10 cellular contexts compared by ENCODE assay signal in the genomic region with DNA sequence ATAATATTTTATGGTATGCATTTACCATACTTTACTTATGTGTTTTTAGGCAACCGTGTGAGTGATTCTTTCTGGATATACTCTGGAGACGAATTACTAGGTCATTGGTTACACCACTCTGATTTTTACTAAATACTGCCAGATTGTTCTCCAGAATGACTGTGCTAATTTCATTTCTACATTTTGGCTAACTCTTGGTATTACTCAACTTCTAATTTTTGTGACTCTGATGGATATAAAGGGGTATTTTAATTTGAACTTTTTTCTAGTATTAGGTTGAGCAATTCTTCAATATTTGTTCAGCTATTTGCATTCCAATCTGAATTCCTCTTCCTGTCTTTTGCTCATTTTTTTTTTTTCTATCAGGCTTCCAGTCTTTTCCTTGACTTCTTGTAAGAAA.
DNase-seq lines count a peak whose midpoint lies in the region; ATAC-seq and TF ChIP-seq lines count a peak whose summit lies in the region.
"Had no signal": no experiment of that assay in that cellular context is flagged by ENCODE, and none has a peak within 500 bp of the region (broad histone marks: within the 10 kb centered on the region; RNA-seq: fewer than 3 reads in every experiment).

No MANE protein-coding gene starts in this region.

- no peak for TF ChIP-seq POLR2A in HCT116 (IDR thresholded peaks at IDR 0.05; ENCODE audit: borderline replicate concordance, extremely low read depth, insufficient read depth, insufficient read length)

- no peak for DNase-seq in HCT116 (ENCODE audit: low read depth, low spot score)
- peak; percentile 61 for DNase-seq in MV-4-11 (lab: John Stamatoyannopoulos, UW)
- no peak for DNase-seq in DMS 273 (lab: John Stamatoyannopoulos, UW; ENCODE audit: unreplicated experiment)
- no peak for DNase-seq in NCI-H82 (lab: John Stamatoyannopoulos, UW)
- no peak for DNase-seq in 8988T
- DNase-seq in stimulated activated CD4-positive, alpha-beta T cell treated with anti-CD3 and anti-CD28 coated beads, Interleukin-2, amount 100 ng/mL, for 24 hours, result no peak

- H4K20me1 ChIP-seq in HCT116 (ENCODE audit: insufficient read depth), result no peaks in the 10 kb centered on the region

- H3K27ac ChIP-seq in HCT116 (ENCODE audit: low read depth, low read length), result no peak overlapping the region
- H3K27ac ChIP-seq: skin epidermis, vagina had no signal

- CTCF ChIA-PET in HCT116 (lab: Charles Lee), result no interaction called here

- peak overlapping the region; percentile 64 for H2AFZ ChIP-seq in HCT116 (ENCODE audit: low read depth, low read length, poor library complexity, severe bottlenecking)

- no peak overlapping the region for H3K4me3 ChIP-seq in HCT116 (replicated peaks in 1 of 2; ENCODE audit: low read depth in 1 of 2, low read length in 2 of 2)
- H3K4me3 ChIP-seq: skin epidermis, vagina had no signal

- TF ChIP-seq RAD21 in HCT116 (IDR thresholded peaks at IDR 0.05; ENCODE audit: low read depth), result no peak

- no TSS peak for BruUV-seq in HCT116 (replicated peaks; lab: Mats Ljungman, UMichigan)

- H3K4me2 ChIP-seq in HCT116 (ENCODE audit: low read length), result peak overlapping the region; percentile 12; the same call in 1 of the 2 replicates

- H3K36me3 Mint-ChIP-seq in nephron (ENCODE audit: low read depth), result no peaks in the 10 kb centered on the region

- peaks cover 4% of the 10 kb centered on the region for H3K4me1 Mint-ChIP-seq in nephron

- ATAC-seq in GM18519 (IDR thresholded peaks at IDR 0.05; ENCODE audit: low FRiP score, unreplicated experiment) (peak; percentile 93), HCT116 (no peak)

- no peaks in the 10 kb centered on the region for H3K9me3 ChIP-seq in HCT116 (ENCODE audit: control insufficient read depth in 1 of 2, insufficient read depth in 1 of 2, low read depth in 1 of 2, low read length in 2 of 2)
- H3K9me3 ChIP-seq: vagina had no signal

- H3K9me2 ChIP-seq in HCT116 (ENCODE audit: insufficient read depth), result no peaks in the 10 kb centered on the region

- H3K9ac ChIP-seq in HCT116 (ENCODE audit: low read length), result no peak overlapping the region

- H3K9me3 Mint-ChIP-seq in nephron, result no peaks in the 10 kb centered on the region

- no peaks in the 10 kb centered on the region for H3K36me3 ChIP-seq in HCT116 (ENCODE audit: control insufficient read depth in 1 of 2, insufficient read depth in 2 of 2, low read length in 2 of 2)
- H3K36me3 ChIP-seq: vagina had no signal

- no peak for TF ChIP-seq CTCF in HCT116 (IDR thresholded peaks at IDR 0.05 in 2 of 3, conservative IDR thresholded peaks at IDR 0.05 in 1 of 3; ENCODE audit: borderline replicate concordance in 1 of 3, insufficient read depth in 1 of 3, low read depth in 2 of 3, low read length in 2 of 3)
- TF ChIP-seq CTCF in nephron (IDR thresholded peaks at IDR 0.05; ENCODE audit: unreplicated experiment in 3 of 3), result no peak

- POLR2A ChIA-PET in HCT116 (lab: Charles Lee), result no interaction called here

- H3K4me1 ChIP-seq in HCT116 (ENCODE audit: control insufficient read depth in 1 of 2, insufficient read depth in 2 of 2, low read length in 2 of 2), result peaks cover 10% of the 10 kb centered on the region in 2 experiments; a peak in 3 of 4 replicates

- H3K79me2 ChIP-seq in HCT116 (ENCODE audit: insufficient read depth, low read length), result no peaks in the 10 kb centered on the region

- intact Hi-C loops in HCT116 (cut with micrococcal nuclease), result no loop called here

- H3K27me3 Mint-ChIP-seq in nephron (ENCODE audit: low read depth), result no peaks in the 10 kb centered on the region

- peak overlapping the region; percentile 27 to 62 (median 57) for H3K27ac Mint-ChIP-seq in nephron

- no peaks in the 10 kb centered on the region for H3K27me3 ChIP-seq in HCT116 (ENCODE audit: insufficient read depth, low read length)
- H3K27me3 ChIP-seq: vagina had no signal

- H3K4me3 Mint-ChIP-seq in nephron, result no peak overlapping the region

- RAD21 ChIA-PET in HCT116 (lab: Charles Lee; ENCODE audit: low non-redundant PET in 1 of 2, low total read pairs in 2 of 2, uncharacterized antibody in 2 of 2, unreplicated experiment in 2 of 2), result no interaction called here

TF ChIP-seq in HCT116, 20 proteins besides CTCF, POLR2A, EP300 and RAD21:
- TF ChIP-seq SIN3A (IDR thresholded peaks at IDR 0.05; ENCODE audit: low read depth) (no peak), EZH2phosphoT487 (IDR thresholded peaks at IDR 0.05; ENCODE audit: borderline replicate concordance) (no peak)
